ENCODE assay signal across 13 cellular contexts in the genomic region with DNA sequence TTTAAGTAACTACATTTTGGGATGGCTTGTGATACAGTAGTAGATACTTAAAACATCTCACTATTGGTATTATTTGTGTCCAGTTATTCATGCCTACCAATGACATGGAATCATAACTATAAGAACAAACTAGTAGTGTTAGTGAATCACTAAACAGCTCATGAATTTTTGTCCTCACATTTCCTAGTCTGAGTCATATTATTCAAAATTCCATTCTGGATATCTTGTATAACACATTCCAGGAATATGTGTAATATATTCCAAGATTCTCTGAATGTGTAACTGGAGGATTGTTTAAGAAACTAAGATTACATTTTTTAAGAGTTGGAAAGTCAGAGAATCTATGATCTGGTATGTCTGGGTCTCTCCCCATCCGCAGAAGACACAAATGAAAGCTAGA.
A peak's percentile ranks its signal among the peaks of the same experiment; 100 is the strongest.
DNase-seq lines count a peak whose midpoint lies in the region; ATAC-seq and TF ChIP-seq lines count a peak whose summit lies in the region.
"Had no signal": no experiment of that assay in that cellular context is flagged by ENCODE, and none has a peak within 500 bp of the region (broad histone marks: within the 10 kb centered on the region; RNA-seq: fewer than 3 reads in every experiment).

No MANE protein-coding gene starts in this region.

- WGBS in lower leg skin, 2 donors, result 68 to 78% methylated on average over 1 of the region's 1 CpG

- no peak overlapping the region for H3K27ac Mint-ChIP-seq in activated T-cell treated with anti-CD3 and anti-CD28 coated beads, Interleukin-2, amount 50 U/mL, for 72 hours
- H3K27ac Mint-ChIP-seq in activated naive CD4-positive, alpha-beta T cell treated with anti-CD3 and anti-CD28 coated beads, Interleukin-2, amount 10 ng/mL, durations not matched to agents 7 days and 5 days, result no peak overlapping the region
- H3K27ac Mint-ChIP-seq: natural killer cell had no signal

- TF ChIP-seq POLR2A in lower leg skin (IDR thresholded peaks at IDR 0.05), result no peak

- H3K36me3 ChIP-seq in SJSA1 (no peaks in the 10 kb centered on the region), colonic mucosa (no peaks in the 10 kb centered on the region)

- no peak for TF ChIP-seq CTCF in fibroblast of pulmonary artery (IDR thresholded peaks at IDR 0.05; ENCODE audit: low read length, missing control alignments)
- TF ChIP-seq CTCF in lower leg skin (IDR thresholded peaks at IDR 0.05), result no peak
- no peak for TF ChIP-seq CTCF in colonic mucosa (IDR thresholded peaks at IDR 0.05)

- peaks cover 5 to 7% of the 10 kb centered on the region in 2 donors for H3K9me3 Mint-ChIP-seq in activated T-cell treated with anti-CD3 and anti-CD28 coated beads, Interleukin-2, amount 50 U/mL, for 72 hours
- H3K9me3 Mint-ChIP-seq in activated naive CD4-positive, alpha-beta T cell treated with anti-CD3 and anti-CD28 coated beads, Interleukin-2, amount 10 ng/mL, durations not matched to agents 7 days and 5 days, result peaks cover 10% of the 10 kb centered on the region

- intact Hi-C loops in lower leg skin (cut with DNase I; ENCODE audit: low total_unique reads) (no loop called here), colonic mucosa (cut with DNase I) (no loop called here)

- H3K36me3 Mint-ChIP-seq in activated T-cell treated with anti-CD3 and anti-CD28 coated beads, Interleukin-2, amount 50 U/mL, for 72 hours (ENCODE audit: insufficient read depth in 2 of 2), result no peaks in the 10 kb centered on the region
- no peaks in the 10 kb centered on the region for H3K36me3 Mint-ChIP-seq in activated naive CD4-positive, alpha-beta T cell treated with anti-CD3 and anti-CD28 coated beads, Interleukin-2, amount 10 ng/mL, durations not matched to agents 7 days and 5 days

- no peak for ATAC-seq in activated T-cell treated with anti-CD3 and anti-CD28 coated beads, Interleukin-2, amount 50 U/mL, for 72 hours (replicated peaks in 1 of 2)
- ATAC-seq: natural killer cell had no signal

- H3K27me3 ChIP-seq in SJSA1 (replicated peaks) (no peaks in the 10 kb centered on the region), colonic mucosa (no peaks in the 10 kb centered on the region)

- H3K4me3 Mint-ChIP-seq in activated T-cell treated with anti-CD3 and anti-CD28 coated beads, Interleukin-2, amount 50 U/mL, for 72 hours, result no peak overlapping the region
- H3K4me3 Mint-ChIP-seq in activated naive CD4-positive, alpha-beta T cell treated with anti-CD3 and anti-CD28 coated beads, Interleukin-2, amount 10 ng/mL, durations not matched to agents 7 days and 5 days, result no peak overlapping the region
- H3K4me3 Mint-ChIP-seq: natural killer cell had no signal

- no peak overlapping the region for H3K9ac ChIP-seq in colonic mucosa (ENCODE audit: low read depth in 2 of 2, low read length in 2 of 2)

- no peaks in the 10 kb centered on the region for H3K27me3 Mint-ChIP-seq in activated T-cell treated with anti-CD3 and anti-CD28 coated beads, Interleukin-2, amount 50 U/mL, for 72 hours (ENCODE audit: low read depth)
- no peaks in the 10 kb centered on the region for H3K27me3 Mint-ChIP-seq in activated naive CD4-positive, alpha-beta T cell treated with anti-CD3 and anti-CD28 coated beads, Interleukin-2, amount 10 ng/mL, durations not matched to agents 7 days and 5 days

- H3K4me1 Mint-ChIP-seq in activated T-cell treated with anti-CD3 and anti-CD28 coated beads, Interleukin-2, amount 50 U/mL, for 72 hours (ENCODE audit: low read depth), result no peaks in the 10 kb centered on the region
- H3K4me1 Mint-ChIP-seq in activated naive CD4-positive, alpha-beta T cell treated with anti-CD3 and anti-CD28 coated beads, Interleukin-2, amount 10 ng/mL, durations not matched to agents 7 days and 5 days, result no peaks in the 10 kb centered on the region
- H3K4me1 Mint-ChIP-seq: natural killer cell had no signal

- H3K27ac ChIP-seq in SJSA1 (peak overlapping the region; percentile 79), colonic mucosa (no peak overlapping the region)
- H3K27ac ChIP-seq: HL-60 had no signal

- H3K4me1 ChIP-seq in SJSA1 (replicated peaks), result peaks cover 23% of the 10 kb centered on the region
- no peaks in the 10 kb centered on the region for H3K4me1 ChIP-seq in colonic mucosa

- H3K9me3 ChIP-seq in SJSA1 (replicated peaks) (peaks cover 4% of the 10 kb centered on the region; the same call in 1 of the 2 replicates), colonic mucosa (no peaks in the 10 kb centered on the region)

- CTCF ChIA-PET in activated naive CD4-positive, alpha-beta T cell treated with anti-CD3 and anti-CD28 coated beads, Interleukin-2, amount 10 ng/mL, durations not matched to agents 7 days and 5 days (lab: Charles Lee), result no interaction called here

- DNase-seq in GM04504 (ENCODE audit: low read depth) (peak; percentile 42), SJSA1 (ENCODE audit: low read depth in 1 of 2, low spot score in 2 of 2) (peak in 1 of 2 experiments; percentile 80), fibroblast of pulmonary artery (ENCODE audit: low read depth) (peak; percentile 89), skeletal muscle cell (ENCODE audit: low read depth) (peak; percentile 45), lower leg skin (ENCODE audit: low spot score in 2 of 2) (no peak), colonic mucosa (no peak)
- no peak for DNase-seq in activated T-cell treated with anti-CD3 and anti-CD28 coated beads, Interleukin-2, amount 50 U/mL, for 72 hours
- no peak for DNase-seq in activated naive CD4-positive, alpha-beta T cell treated with anti-CD3 and anti-CD28 coated beads, Interleukin-2, amount 10 ng/mL, durations not matched to agents 7 days and 5 days
- DNase-seq: activated CD4-positive, alpha-beta T cell treated with anti-CD3 and anti-CD28 coated beads for 4 hours; activated gamma-delta T cell; natural killer cell; NCI-H748 treated with DMSO at 0.1 percent for 48 hours had no signal

- H3K4me3 ChIP-seq in SJSA1 (no peak overlapping the region), fibroblast of pulmonary artery (replicated peaks; ENCODE audit: low read depth, low read length) (no peak overlapping the region), skeletal muscle cell (ENCODE audit: low read depth, low read length) (no peak overlapping the region), lower leg skin (ENCODE audit: low read depth, poor library complexity, severe bottlenecking) (no peak overlapping the region), colonic mucosa (no peak overlapping the region)

Comparison
In these comparisons a context has a peak if more than half of its experiments do, and no peak if none do; other contexts are left out.
1. DNase-seq: peak in GM04504 (single experiment), fibroblast of pulmonary artery (single experiment) and skeletal muscle cell (single experiment); none in lower leg skin (0 of 2), activated T-cell treated with anti-CD3 and anti-CD28 coated beads, Interleukin-2, amount 50 U/mL, for 72 hours (0 of 2), activated naive CD4-positive, alpha-beta T cell treated with anti-CD3 and anti-CD28 coated beads, Interleukin-2, amount 10 ng/mL, durations not matched to agents 7 days and 5 days (single experiment) and colonic mucosa (single experiment).